22 cellular contexts compared by ENCODE assay signal in the genomic region with DNA sequence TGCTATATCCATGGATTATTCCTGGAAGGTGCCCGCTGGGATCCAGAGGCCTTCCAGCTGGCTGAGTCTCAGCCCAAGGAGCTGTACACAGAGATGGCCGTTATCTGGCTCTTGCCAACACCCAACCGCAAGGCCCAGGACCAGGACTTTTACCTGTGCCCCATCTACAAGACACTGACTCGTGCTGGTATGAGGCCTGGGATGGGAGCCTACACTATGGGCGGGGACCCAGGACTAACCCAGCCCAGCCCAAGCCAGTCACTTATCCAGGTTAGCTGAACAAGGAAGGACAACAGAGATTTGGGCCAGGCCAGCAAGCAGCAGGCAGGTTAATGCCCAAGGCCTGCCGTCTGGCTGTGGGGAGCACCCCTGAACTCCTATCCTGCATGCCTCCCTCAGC. TPM values are rescaled to one million over a fixed set of nuclear protein-coding genes. Genes with fewer than 3 reads are reported as not detected.
A peak's percentile ranks its signal among the peaks of the same experiment; 100 is the strongest.
DNase-seq lines count a peak whose midpoint lies in the region; ATAC-seq and TF ChIP-seq lines count a peak whose summit lies in the region.
"Had no signal": no experiment of that assay in that cellular context is flagged by ENCODE, and none has a peak within 500 bp of the region (broad histone marks: within the 10 kb centered on the region; RNA-seq: fewer than 3 reads in every experiment).

No MANE protein-coding gene starts in this region.

- TF ChIP-seq CTCF in RWPE2 (IDR thresholded peaks at IDR 0.05; ENCODE audit: poor library complexity, severe bottlenecking) (no peak), spleen (IDR thresholded peaks at IDR 0.05 in 8 of 11, conservative IDR thresholded peaks at IDR 0.05 in 3 of 11) (no peak)

- peak; percentile 47 for DNase-seq in RWPE2 (ENCODE audit: low spot score)
- DNase-seq in left ventricle myocardium superior, result peak; percentile 19
- DNase-seq in spleen, result peak; percentile 71
- DNase-seq: activated B cell treated with CpG ODN at 0.5 μM for 24 hours; activated CD4-positive, alpha-beta T cell treated with anti-CD3 and anti-CD28 coated beads, Interleukin-2, amount 50 U/mL, for 4 hours; activated CD8-positive, alpha-beta memory T cell treated with anti-CD3 and anti-CD28 coated beads, Interleukin-2, amount 50 U/mL, for 48 hours; CD4-positive, alpha-beta memory T cell; DMS153; effector CD4-positive, alpha-beta T cell; NCI-H146; NCI-H524; occipital lobe; retina; stimulated activated CD4-positive, alpha-beta T cell treated with anti-CD3 and anti-CD28 coated beads, Interleukin-12 subunit alpha, Interleukin-12 subunit beta, amount 100 ng/mL, for 4 hours; stimulated activated CD4-positive, alpha-beta T cell treated with anti-CD3 and anti-CD28 coated beads, Interleukin-4, amount 100 ng/mL, for 4 hours; stimulated activated naive CD8-positive, alpha-beta T cell treated with anti-CD3 and anti-CD28 coated beads, Interleukin-15, amount 100 ng/mL, for 72 hours; T-helper 9 cell; tibial artery had no signal

- H3K27me3 ChIP-seq in RWPE2 (ENCODE audit: insufficient read depth, poor library complexity, severe bottlenecking) (no peaks in the 10 kb centered on the region), spleen (replicated peaks in 1 of 7) (no peaks in the 10 kb centered on the region)
- H3K27me3 ChIP-seq: gastroesophageal sphincter, tibial artery had no signal

- peak; percentile 21; the same call in 1 of the 3 replicates for ATAC-seq in RWPE2 (ENCODE audit: low read depth)
- ATAC-seq in left ventricle myocardium superior, result peak; percentile 5
- no peak for ATAC-seq in HG02970 (IDR thresholded peaks at IDR 0.05; ENCODE audit: low FRiP score, unreplicated experiment)
- ATAC-seq in GM19351 (IDR thresholded peaks at IDR 0.05; ENCODE audit: unreplicated experiment), result no peak
- ATAC-seq: gastroesophageal sphincter; stimulated activated naive CD8-positive, alpha-beta T cell treated with anti-CD3 and anti-CD28 coated beads, Interleukin-15, amount 100 ng/mL, for 72 hours had no signal

- no peak for TF ChIP-seq POLR2A in spleen (IDR thresholded peaks at IDR 0.05)

- 83 to 98% (median 96%) methylated on average over 1 to 6 of the region's 6 CpGs; no CpG with 5 or more reads in 1 of the 5 donors for WGBS in spleen, 5 donors

- H3K9me3 ChIP-seq in RWPE2 (ENCODE audit: severe bottlenecking), result no peaks in the 10 kb centered on the region
- no peaks in the 10 kb centered on the region for H3K9me3 ChIP-seq in spleen
- H3K9me3 ChIP-seq: gastroesophageal sphincter, tibial artery had no signal

- intact Hi-C loops in left ventricle myocardium superior (cut with micrococcal nuclease) (no loop called here), spleen (cut with DNase I; ENCODE audit: low total_unique reads) (no loop called here)

- H3K27ac ChIP-seq in RWPE2 (ENCODE audit: poor library complexity, severe bottlenecking) (no peak overlapping the region), spleen (no peak overlapping the region)
- H3K27ac ChIP-seq: gastroesophageal sphincter, tibial artery had no signal

- H3K4me1 ChIP-seq in RWPE2 (ENCODE audit: insufficient read depth, poor library complexity, severe bottlenecking) (no peaks in the 10 kb centered on the region), spleen (peaks cover 0 to 11% (median 0%) of the 10 kb centered on the region in 6 donors)
- H3K4me1 ChIP-seq: gastroesophageal sphincter, tibial artery had no signal

- H3K4me3 ChIP-seq in RWPE2 (ENCODE audit: severe bottlenecking) (no peak overlapping the region), spleen (no peak overlapping the region)
- H3K4me3 ChIP-seq: gastroesophageal sphincter, tibial artery had no signal

- H3K36me3 ChIP-seq in RWPE2 (ENCODE audit: low read depth) (peaks cover 37% of the 10 kb centered on the region), spleen (peaks cover 0 to 95% (median 45%) of the 10 kb centered on the region in 6 donors)

RNA-seq across cellular contexts. Expression of a gene that starts 10.2 kb away (rescaled TPM):
- 57.9 TPM for total RNA-seq in left ventricle myocardium superior
- 10 to 100 TPM; 68.1 to 82.8 (median 72.8) TPM for total RNA-seq in spleen
- 10 to 100 TPM; 44.4 to 73.7 (median 72.8) TPM for polyA plus RNA-seq in spleen

RNA-seq across cellular contexts. Expression of a gene that starts 10.9 kb away (rescaled TPM):
- total RNA-seq in left ventricle myocardium superior (13.1 TPM), spleen (10 to 100 TPM in 1 of 7 donors, 1 to 10 TPM in 6; 4.4 to 14.2 (median 8.6) TPM)
- polyA plus RNA-seq in spleen, result 1 to 10 TPM; 4.6 to 7.3 (median 4.8) TPM

RNA-seq across cellular contexts. Expression of a gene that starts 45.3 kb away (rescaled TPM):
- total RNA-seq in left ventricle myocardium superior (9.1 TPM), spleen (10 to 100 TPM in 5 of 7 donors, 1 to 10 TPM in 2; 7.9 to 20.2 (median 10.8) TPM)
- polyA plus RNA-seq in spleen, result 1 to 10 TPM; 1.0 to 7.8 (median 3.5) TPM
- total RNA-seq: activated B cell treated with CpG ODN at 0.5 μM for 24 hours had no signal

RNA-seq across cellular contexts. Expression of a gene that starts 54.2 kb away (rescaled TPM):
- total RNA-seq in left ventricle myocardium superior (8,945 TPM), spleen (1 to 10 TPM in 6 of 7 donors, under 1 TPM in 1; 0.74 to 2.2 (median 1.6) TPM)
- polyA plus RNA-seq in spleen, result 1 to 10 TPM; 2.2 to 5.8 (median 4.4) TPM
- total RNA-seq: activated B cell treated with CpG ODN at 0.5 μM for 24 hours, HT1080, occipital lobe had no signal

RNA-seq across cellular contexts. Expression of a gene that starts 55.8 kb away (rescaled TPM):
- 48.3 TPM for total RNA-seq in left ventricle myocardium superior
- total RNA-seq in spleen, result 10 to 100 TPM; 72.5 to 92.7 (median 86.2) TPM
- polyA plus RNA-seq in spleen, result 10 to 100 TPM; 18.9 to 45.1 (median 41.7) TPM

Comparison
In these comparisons a context has a peak if more than half of its experiments do, and no peak if none do; other contexts are left out.
1. ATAC-seq: peak in RWPE2 (single experiment) and left ventricle myocardium superior (single experiment); none in HG02970 (single experiment) and GM19351 (single experiment).
2. DNase-seq: peak in every context shown above with its lines; median percentile 71 in spleen; 47 in RWPE2; 19 in left ventricle myocardium superior.